In genomic region chr19:46828484-46828883, GRCh38 we compare ENCODE assay signal across 16 cellular contexts. TPM values are rescaled to one million over a fixed set of nuclear protein-coding genes. Genes with fewer than 3 reads are reported as not detected.
DNase-seq lines count a peak whose midpoint lies in the region; ATAC-seq lines count a peak whose summit lies in the region.
"Had no signal": no experiment of that assay in that cellular context is flagged by ENCODE, and none has a peak within 500 bp of the region (broad histone marks: within the 10 kb centered on the region; RNA-seq: fewer than 3 reads in every experiment).

No MANE protein-coding gene starts in this region.

- H3K9me3 ChIP-seq in trophoblast cell (ENCODE audit: insufficient read depth, low read depth, low read length): no peaks in the 10 kb centered on the region
- H3K9me3 ChIP-seq: pancreas, vagina had no signal

- no peak overlapping the region for H3K18ac ChIP-seq in trophoblast cell (ENCODE audit: low read length)

- H3K9me3 Mint-ChIP-seq in stimulated activated naive B cell treated with anti-CD40 and anti-IgM and Interleukin-4, amounts not matched to agents 10 μg/mL and 1 μg/mL and 100 μg/mL, for 72 hours: peaks cover 4 to 7% of the 10 kb centered on the region in 2 donors
- H3K9me3 Mint-ChIP-seq: activated T-helper 1 cell treated with anti-CD3 and anti-CD28 coated beads, Interleukin-12 subunit alpha, Interleukin-12 subunit beta, Interleukin-2, Interleukin-4 antibody, amounts not matched to agents 30 ng/mL and 10 ng/mL and 1 ng/mL, durations not matched to agents 14 hours and 24 hours and 36 hours had no signal

- H3K4me1 ChIP-seq in trophoblast cell (ENCODE audit: control insufficient read depth in 1 of 2, insufficient read depth in 2 of 2, low read length in 2 of 2): peaks cover 9 to 18% of the 10 kb centered on the region in 2 experiments
- H3K4me1 ChIP-seq: pancreas, vagina had no signal

- WGBS in trophoblast cell (ENCODE audit: extremely low coverage, insufficient coverage, insufficient read length): no CpG with 5 or more reads among the region's 5 CpGs

- H3K36me3 ChIP-seq in trophoblast cell (ENCODE audit: control insufficient read depth in 1 of 2, insufficient read depth in 2 of 2, low read length in 2 of 2): no peaks in the 10 kb centered on the region
- H3K36me3 ChIP-seq: pancreas, vagina had no signal

- H2AK5ac ChIP-seq in trophoblast cell (ENCODE audit: low read length): no peak overlapping the region

- peaks cover 27% of the 10 kb centered on the region for H3K79me1 ChIP-seq in trophoblast cell (ENCODE audit: low read length)

- H3K27ac ChIP-seq in trophoblast cell (ENCODE audit: low read depth, low read length): peak overlapping the region; percentile 63
- H3K27ac ChIP-seq: pancreas, vagina had no signal

- H3K9ac ChIP-seq in trophoblast cell (ENCODE audit: low read length): no peak overlapping the region

- H3K36me3 Mint-ChIP-seq in stimulated activated naive B cell treated with anti-CD40 and anti-IgM and Interleukin-4, amounts not matched to agents 10 μg/mL and 1 μg/mL and 100 μg/mL, for 72 hours: no peaks in the 10 kb centered on the region
- H3K36me3 Mint-ChIP-seq: IgD-negative memory B cell had no signal

- H3K14ac ChIP-seq in trophoblast cell (ENCODE audit: low read length): no peak overlapping the region

- H2BK120ac ChIP-seq in trophoblast cell (ENCODE audit: insufficient read depth, low read length, poor library complexity): peak overlapping the region; percentile 87

- peaks cover 2% of the 10 kb centered on the region for H3K79me2 ChIP-seq in trophoblast cell (ENCODE audit: control insufficient read depth, insufficient read depth, low read length, poor library complexity)

- H4K12ac ChIP-seq in trophoblast cell (ENCODE audit: low read depth, low read length): no peak overlapping the region

- H3K27ac Mint-ChIP-seq in stimulated activated naive B cell treated with anti-CD40 and anti-IgM and Interleukin-4, amounts not matched to agents 10 μg/mL and 1 μg/mL and 100 μg/mL, for 72 hours: no peak overlapping the region
- H3K27ac Mint-ChIP-seq: activated T-helper 1 cell treated with anti-CD3 and anti-CD28 coated beads, Interleukin-12 subunit alpha, Interleukin-12 subunit beta, Interleukin-2, Interleukin-4 antibody, amounts not matched to agents 30 ng/mL and 10 ng/mL and 1 ng/mL, durations not matched to agents 14 hours and 24 hours and 36 hours; IgD-negative memory B cell had no signal

- H4K91ac ChIP-seq in trophoblast cell (ENCODE audit: low read depth, low read length): peak overlapping the region; percentile 82

- no peak overlapping the region for H3K4ac ChIP-seq in trophoblast cell (ENCODE audit: low read depth, low read length)

- H3K4me3 Mint-ChIP-seq in stimulated activated naive B cell treated with anti-CD40 and anti-IgM and Interleukin-4, amounts not matched to agents 10 μg/mL and 1 μg/mL and 100 μg/mL, for 72 hours: no peak overlapping the region
- H3K4me3 Mint-ChIP-seq: activated T-helper 1 cell treated with anti-CD3 and anti-CD28 coated beads, Interleukin-12 subunit alpha, Interleukin-12 subunit beta, Interleukin-2, Interleukin-4 antibody, amounts not matched to agents 30 ng/mL and 10 ng/mL and 1 ng/mL, durations not matched to agents 14 hours and 24 hours and 36 hours; IgD-negative memory B cell had no signal

- no peak overlapping the region for H4K8ac ChIP-seq in trophoblast cell (ENCODE audit: low read depth, low read length)

- no peaks in the 10 kb centered on the region for H3K27me3 Mint-ChIP-seq in stimulated activated naive B cell treated with anti-CD40 and anti-IgM and Interleukin-4, amounts not matched to agents 10 μg/mL and 1 μg/mL and 100 μg/mL, for 72 hours
- H3K27me3 Mint-ChIP-seq: IgD-negative memory B cell had no signal

- H2BK12ac ChIP-seq in trophoblast cell (ENCODE audit: low read length): peak overlapping the region; percentile 82

- no peak overlapping the region for H2AFZ ChIP-seq in trophoblast cell (ENCODE audit: insufficient read depth, low read length, poor library complexity)

- H3K27me3 ChIP-seq in trophoblast cell (ENCODE audit: insufficient read depth, low read length): no peaks in the 10 kb centered on the region
- H3K27me3 ChIP-seq: pancreas, vagina had no signal

- H3K23ac ChIP-seq in trophoblast cell (ENCODE audit: low read length): no peak overlapping the region

- ATAC-seq in HG03457 (IDR thresholded peaks at IDR 0.05; ENCODE audit: unreplicated experiment): no peak
- no peak for ATAC-seq in stimulated activated naive B cell treated with anti-CD40 and anti-IgM and Interleukin-4, amounts not matched to agents 10 μg/mL and 1 μg/mL and 100 μg/mL, for 72 hours (replicated peaks)
- ATAC-seq: pancreas had no signal

- H3K4me3 ChIP-seq in trophoblast cell (ENCODE audit: low read depth, low read length): no peak overlapping the region
- H3K4me3 ChIP-seq: pancreas, vagina had no signal

- peaks cover 17 to 21% of the 10 kb centered on the region in 2 donors for H3K4me1 Mint-ChIP-seq in stimulated activated naive B cell treated with anti-CD40 and anti-IgM and Interleukin-4, amounts not matched to agents 10 μg/mL and 1 μg/mL and 100 μg/mL, for 72 hours

- peak in 2 of 3 experiments; percentile 15 to 20 for DNase-seq in activated CD8-positive, alpha-beta memory T cell treated with anti-CD3 and anti-CD28 coated beads for 48 hours (ENCODE audit: low read depth in 2 of 3, low spot score in 2 of 3)
- no peak for DNase-seq in activated CD8-positive, alpha-beta memory T cell treated with anti-CD3 and anti-CD28 coated beads, Interleukin-2, amount 50 U/mL, for 48 hours
- DNase-seq in activated CD8-positive, alpha-beta memory T cell treated with anti-CD3 and anti-CD28 coated beads, Interleukin-2, amount 50 U/mL, for 4 hours: peak; percentile 63
- peak; percentile 42 to 68 for DNase-seq in trophoblast cell
- peak; percentile 39 to 70 for DNase-seq in stimulated activated CD8-positive, alpha-beta memory T cell treated with anti-CD3 and anti-CD28 coated beads, Interleukin-7, amount 100 ng/mL, for 4 hours (ENCODE audit: low read depth in 2 of 2)
- DNase-seq in hypothalamus (lab: John Stamatoyannopoulos, UW): no peak
- DNase-seq in stimulated activated naive B cell treated with anti-CD40 and anti-IgM and Interleukin-4, amounts not matched to agents 10 μg/mL and 1 μg/mL and 100 μg/mL, for 72 hours: no peak
- DNase-seq: cerebellar nuclear complex; DMS79; NCI-H187 treated with DMSO at 0.1 percent for 48 hours; NK-92 treated with Interleukin-12 subunit alpha and Interleukin-12 subunit beta, amount 100 ng/mL, for 24 hours; pancreas had no signal

- H2BK5ac ChIP-seq in trophoblast cell (ENCODE audit: low read depth, low read length, poor library complexity): peak overlapping the region; percentile 87

- no peak overlapping the region for H3K4me2 ChIP-seq in trophoblast cell (ENCODE audit: low read length)

RNA-seq across cellular contexts. Expression of gene AP2S1, which starts 22.2 kb away (rescaled TPM):
- 234 TPM in 2 replicates for polyA plus RNA-seq in trophoblast cell (2013)

RNA-seq across cellular contexts. Expression of gene ARHGAP35, which starts 32.3 kb away (rescaled TPM):
- polyA plus RNA-seq in trophoblast cell (2013): 22.3 and 23.6 TPM in 2 replicates

RNA-seq across cellular contexts. Expression of gene SLC1A5, which starts 40.1 kb away (rescaled TPM):
- 134 and 139 TPM in 2 replicates for polyA plus RNA-seq in trophoblast cell (2013)

Comparison
In these comparisons a context has a peak if more than half of its experiments do, and no peak if none do; other contexts are left out.
1. DNase-seq: peak in activated CD8-positive, alpha-beta memory T cell treated with anti-CD3 and anti-CD28 coated beads for 48 hours (2 of 3), activated CD8-positive, alpha-beta memory T cell treated with anti-CD3 and anti-CD28 coated beads, Interleukin-2, amount 50 U/mL, for 4 hours (single experiment), trophoblast cell (2 of 2) and stimulated activated CD8-positive, alpha-beta memory T cell treated with anti-CD3 and anti-CD28 coated beads, Interleukin-7, amount 100 ng/mL, for 4 hours (2 of 2); none in activated CD8-positive, alpha-beta memory T cell treated with anti-CD3 and anti-CD28 coated beads, Interleukin-2, amount 50 U/mL, for 48 hours (single experiment), hypothalamus (0 of 51) and stimulated activated naive B cell treated with anti-CD40 and anti-IgM and Interleukin-4, amounts not matched to agents 10 μg/mL and 1 μg/mL and 100 μg/mL, for 72 hours (single experiment).